ENCODE assay signal across 9 cellular contexts in genomic region chr12:4272976-4273650, GRCh38. TPM values are rescaled to one million over a fixed set of nuclear protein-coding genes. Genes with fewer than 3 reads are reported as not detected.
DNase-seq lines count a peak whose midpoint lies in the region; ATAC-seq, FAIRE-seq and TF ChIP-seq lines count a peak whose summit lies in the region.
"Had no signal": no experiment of that assay in that cellular context is flagged by ENCODE, and none has a peak within 500 bp of the region (broad histone marks: within the 10 kb centered on the region; RNA-seq: fewer than 3 reads in every experiment).

No MANE protein-coding gene starts in this region.

- ATAC-seq in heart right ventricle (peak in 2 of 8 donors; percentile 0 to 3), mucosa of descending colon (no peak), HG02870 (IDR thresholded peaks at IDR 0.05; ENCODE audit: unreplicated experiment) (no peak)

- TF ChIP-seq CTCF in heart right ventricle (IDR thresholded peaks at IDR 0.05) (no peak), sigmoid colon (IDR thresholded peaks at IDR 0.05) (no peak), mucosa of descending colon (IDR thresholded peaks at IDR 0.05) (no peak)

- peak overlapping the region; percentile 93 for H3K4me3 Mint-ChIP-seq in T-helper 2 cell treated with Interferon-gamma antibody and Interleukin-4, amounts not matched to agents 5 μg/mL and 100 μg/mL, for 36 hours

- peaks cover 0 to 71% (median 5%) of the 10 kb centered on the region in 7 donors for H3K27me3 ChIP-seq in heart right ventricle
- H3K27me3 ChIP-seq in sigmoid colon, result no peaks in the 10 kb centered on the region

- H3K27me3 Mint-ChIP-seq in T-helper 2 cell treated with Interferon-gamma antibody and Interleukin-4, amounts not matched to agents 5 μg/mL and 100 μg/mL, for 36 hours (ENCODE audit: low read depth), result peaks cover 7% of the 10 kb centered on the region

- intact Hi-C loops in heart right ventricle (cut with DNase I), result loop anchor here in 5 of 10 donors (5.0 to 10.0 kb wide), 4 partner anchors 128 to 388 kb away; no protein-coding TSS in a partner anchor
- intact Hi-C loops in sigmoid colon (cut with DNase I), result loop anchor here (2.0 to 10.0 kb wide), 2 partner anchors 400 to 1198 kb away; partner anchors contain the start of genes PARP11 and TSPAN9
- intact Hi-C loops in mucosa of descending colon (cut with DNase I, micrococcal nuclease), result no loop called here

- H3K4me1 ChIP-seq in heart right ventricle, result peaks cover 8 to 77% (median 64%) of the 10 kb centered on the region in 9 donors
- peaks cover 0 to 58% (median 50%) of the 10 kb centered on the region in 4 donors for H3K4me1 ChIP-seq in sigmoid colon
- H3K4me1 ChIP-seq in mucosa of descending colon (ENCODE audit: low read depth), result peaks cover 43% of the 10 kb centered on the region

- no peak for TF ChIP-seq POLR2A in GM12892 (IDR thresholded peaks at IDR 0.05; ENCODE audit: low read depth, low read length)
- TF ChIP-seq POLR2A in sigmoid colon (IDR thresholded peaks at IDR 0.05), result no peak

- no peak for TF ChIP-seq EP300 in sigmoid colon (IDR thresholded peaks at IDR 0.05)

- DNase-seq in GM12892 (ENCODE audit: insufficient read length) (no peak), heart right ventricle (no peak), sigmoid colon (no peak), NCI-H1092 treated with DMSO at 0.1 percent for 48 hours (lab: John Stamatoyannopoulos, UW) (no peak), mucosa of descending colon (no peak), DMS 273 (lab: John Stamatoyannopoulos, UW; ENCODE audit: unreplicated experiment) (no peak)
- no peak for DNase-seq in T-helper 2 cell treated with Interferon-gamma antibody and Interleukin-4, amounts not matched to agents 5 μg/mL and 100 μg/mL, for 36 hours (ENCODE audit: low spot score)

- H3K4me1 Mint-ChIP-seq in T-helper 2 cell treated with Interferon-gamma antibody and Interleukin-4, amounts not matched to agents 5 μg/mL and 100 μg/mL, for 36 hours (ENCODE audit: low read depth), result peaks cover 31% of the 10 kb centered on the region

- peaks cover 40% of the 10 kb centered on the region for H3K36me3 Mint-ChIP-seq in T-helper 2 cell treated with Interferon-gamma antibody and Interleukin-4, amounts not matched to agents 5 μg/mL and 100 μg/mL, for 36 hours (ENCODE audit: low read depth)

- H3K4me3 ChIP-seq in heart right ventricle, result peak overlapping the region; percentile 5 to 95 (median 86)
- H3K4me3 ChIP-seq in sigmoid colon, result peak overlapping the region; percentile 67 to 94 (median 86)
- H3K4me3 ChIP-seq in mucosa of descending colon, result no peak overlapping the region

- H3K9me3 ChIP-seq in heart right ventricle (no peaks in the 10 kb centered on the region), sigmoid colon (no peaks in the 10 kb centered on the region), mucosa of descending colon (no peaks in the 10 kb centered on the region)

- peak overlapping the region; percentile 100 for H3K27ac Mint-ChIP-seq in T-helper 2 cell treated with Interferon-gamma antibody and Interleukin-4, amounts not matched to agents 5 μg/mL and 100 μg/mL, for 36 hours

- peak; percentile 5 for FAIRE-seq in GM12892 (lab: Jason Lieb, UNC)

- H3K36me3 ChIP-seq in heart right ventricle (peaks cover 0 to 19% (median 0%) of the 10 kb centered on the region in 9 donors), sigmoid colon (peaks cover 0 to 17% (median 0%) of the 10 kb centered on the region in 4 donors), mucosa of descending colon (ENCODE audit: low read depth) (no peaks in the 10 kb centered on the region)

- WGBS in heart right ventricle, 2 donors, result 0% methylated on average over 26 of the region's 26 CpGs
- 0 to 1% methylated on average over 26 of the region's 26 CpGs for WGBS in sigmoid colon, 2 donors

- H3K27ac ChIP-seq in heart right ventricle, result peak overlapping the region; percentile 23 to 98 (median 96)
- H3K27ac ChIP-seq in sigmoid colon, result peak overlapping the region; percentile 93 to 99 (median 95)

- H3K9me3 Mint-ChIP-seq in T-helper 2 cell treated with Interferon-gamma antibody and Interleukin-4, amounts not matched to agents 5 μg/mL and 100 μg/mL, for 36 hours, result no peaks in the 10 kb centered on the region

RNA-seq across cellular contexts. Expression of gene CCND2, which starts 0.4 kb away (rescaled TPM):
- 130 TPM for polyA plus RNA-seq in GM12892 (2012; ENCODE audit: missing spikeins)
- total RNA-seq in heart right ventricle, result 100 to 1,000 TPM; 176 to 515 (median 381) TPM
- polyA plus RNA-seq in heart right ventricle, result 10 to 100 TPM; 27.5 to 28.4 TPM
- total RNA-seq in sigmoid colon, result 100 to 1,000 TPM in 3 of 4 donors, 10 to 100 TPM in 1; 98.7 to 178 (median 149) TPM
- polyA plus RNA-seq in sigmoid colon, result 10 to 100 TPM in 1 of 3 donors, 1 to 10 TPM in 2; 7.8 to 35.0 (median 8.6) TPM
- total RNA-seq in mucosa of descending colon, result 100 to 1,000 TPM; 105 to 236 (median 130) TPM
- total RNA-seq: OCI-LY7 had no signal

RNA-seq across cellular contexts. Expression of gene TIGAR, which starts 47.9 kb away (rescaled TPM):
- polyA plus RNA-seq in GM12892 (2012; ENCODE audit: missing spikeins), result 20.3 TPM
- 10 to 100 TPM; 10.9 to 15.5 (median 13.7) TPM for total RNA-seq in heart right ventricle
- 1 to 10 TPM; 3.7 to 5.4 TPM for polyA plus RNA-seq in heart right ventricle
- 1 to 10 TPM; 4.4 to 6.0 (median 5.2) TPM for total RNA-seq in sigmoid colon
- 10 to 100 TPM in 1 of 3 donors, 1 to 10 TPM in 2; 7.1 to 14.6 (median 7.8) TPM for polyA plus RNA-seq in sigmoid colon
- 10 to 100 TPM; 11.4 to 17.0 (median 11.6) TPM for total RNA-seq in mucosa of descending colon
